ENCODE assay signal across 29 cellular contexts in genomic region chr18:71233177-71233576, GRCh38.
DNase-seq lines count a peak whose midpoint lies in the region; ATAC-seq, FAIRE-seq and TF ChIP-seq lines count a peak whose summit lies in the region.
"Had no signal": no experiment of that assay in that cellular context is flagged by ENCODE, and none has a peak within 500 bp of the region (broad histone marks: within the 10 kb centered on the region; RNA-seq: fewer than 3 reads in every experiment).

No MANE protein-coding gene starts in this region.

- H3K4me1 ChIP-seq in HepG2 (ENCODE audit: insufficient read depth, low read length) (no peaks in the 10 kb centered on the region), right lobe of liver (no peaks in the 10 kb centered on the region)
- H3K4me1 ChIP-seq: A549, BE2C, BLaER1, Caco-2 had no signal

- H2AFZ ChIP-seq in HepG2 (ENCODE audit: low read length) = no peak overlapping the region

- no peak for TF ChIP-seq POLR2A in HepG2 (IDR thresholded peaks at IDR 0.05; ENCODE audit: insufficient read depth in 1 of 2, low read depth in 2 of 2, low read length in 2 of 2)
- no peak for TF ChIP-seq POLR2A in right lobe of liver (IDR thresholded peaks at IDR 0.05)

- H3K9me3 ChIP-seq in HepG2 (ENCODE audit: low read length) (no peaks in the 10 kb centered on the region), right lobe of liver (no peaks in the 10 kb centered on the region)
- H3K9me3 ChIP-seq: A549; BE2C; BLaER1; BLaER1 treated with 17β-estradiol and CSF1 and Interleukin-3, amounts not matched to agents 10 nM and 100 nM; Caco-2 had no signal

- in situ Hi-C loops in HepG2 (cut with HindIII; ENCODE audit: extremely low pct_ligation_motif_present, low pct_unique_long_range_greater_than_20kb) = no loop called here

- no peak overlapping the region for H3K9ac ChIP-seq in HepG2 (ENCODE audit: insufficient read depth, low read depth, low read length)
- H3K9ac ChIP-seq: BLaER1; BLaER1 treated with 17β-estradiol and CSF1 and Interleukin-3, amounts not matched to agents 10 nM and 100 nM had no signal

- no peaks in the 10 kb centered on the region for H3K36me3 ChIP-seq in HepG2 (replicated peaks in 1 of 2; ENCODE audit: control insufficient read depth in 1 of 2, insufficient read depth in 2 of 2, low read length in 2 of 2)
- no peaks in the 10 kb centered on the region for H3K36me3 ChIP-seq in right lobe of liver
- H3K36me3 ChIP-seq: BE2C; BLaER1; BLaER1 treated with 17β-estradiol and CSF1 and Interleukin-3, amounts not matched to agents 10 nM and 100 nM had no signal

- TF ChIP-seq RAD21 in HepG2 (CRISPR knock-in tag; IDR thresholded peaks at IDR 0.05) = no peak

- no peaks in the 10 kb centered on the region for H4K20me1 ChIP-seq in HepG2 (ENCODE audit: insufficient read depth, low read length)
- H4K20me1 ChIP-seq: BLaER1; BLaER1 treated with 17β-estradiol and CSF1 and Interleukin-3, amounts not matched to agents 10 nM and 100 nM had no signal

- WGBS in HepG2 (ENCODE audit: low lambda C conversion rate) = under 1% methylated on average over 4 of the region's 4 CpGs
- whole genome bisulfite sequencing in right lobe of liver (ENCODE audit: insufficient coverage, low coverage, low lambda C conversion rate, missing lambda C conversion rate) = 53% methylated on average over 4 of the region's 4 CpGs

- H3K27me3 ChIP-seq in HepG2 (ENCODE audit: control insufficient read depth in 1 of 2, insufficient read depth in 2 of 2, low read length in 2 of 2) = no peaks in the 10 kb centered on the region
- no peaks in the 10 kb centered on the region for H3K27me3 ChIP-seq in right lobe of liver
- H3K27me3 ChIP-seq: BE2C; BLaER1; BLaER1 treated with 17β-estradiol and CSF1 and Interleukin-3, amounts not matched to agents 10 nM and 100 nM had no signal

- POLR2A ChIA-PET in HepG2 (lab: Yijun Ruan, JAX) = no interaction called here

- TF ChIP-seq CTCF in HepG2 (CRISPR knock-in tag; IDR thresholded peaks at IDR 0.05) (no peak), right lobe of liver (IDR thresholded peaks at IDR 0.05) (no peak), D721Med (IDR thresholded peaks at IDR 0.05; ENCODE audit: insufficient read depth, missing control alignments) (no peak)

- FAIRE-seq in HepG2 (lab: Jason Lieb, UNC) (no peak), D721Med (lab: Jason Lieb, UNC) (peak; percentile 69)
- FAIRE-seq: A549 had no signal

- DNase-seq in HepG2 (ENCODE audit: low spot score) (no peak), right lobe of liver (no peak), D721Med (ENCODE audit: insufficient read length, low spot score) (no peak)
- DNase-seq: 8988T; ACHN; AML-193; BE2C; C1 segment of cervical spinal cord; Caco-2; Calu3; CD4-positive, alpha-beta memory T cell; CD4-positive, alpha-beta T cell; CD4-positive, CD25-positive, alpha-beta regulatory T cell; CD8-positive, alpha-beta memory T cell; CD8-positive, alpha-beta T cell; COR-L47; DMS 273 treated with DMSO at 0.1 percent for 48 hours; DMS153; DMS53; DMS79; DMS79 treated with DMSO at 0.1 percent for 48 hours; DND-41; EL had no signal

- CTCF ChIA-PET in HepG2 (lab: Yijun Ruan, JAX; ENCODE audit: low intra/inter-chr PET ratio, low total read pairs) = no interaction called here

- no peak for ATAC-seq in HepG2
- no peak for ATAC-seq in right lobe of liver
- ATAC-seq in GM21737 (IDR thresholded peaks at IDR 0.05; ENCODE audit: unreplicated experiment) = no peak
- ATAC-seq: A549; CD8-positive, alpha-beta T cell had no signal

- no peak overlapping the region for H3K4me2 ChIP-seq in HepG2 (ENCODE audit: low read depth, low read length)
- H3K4me2 ChIP-seq: A549; BLaER1; BLaER1 treated with 17β-estradiol and CSF1 and Interleukin-3, amounts not matched to agents 10 nM and 100 nM had no signal

- no peak overlapping the region for H3K27ac ChIP-seq in HepG2 (ENCODE audit: extremely low read length, insufficient read depth, low read length)
- H3K27ac ChIP-seq in right lobe of liver = no peak overlapping the region
- H3K27ac ChIP-seq: 22Rv1; A549; BLaER1; BLaER1 treated with 17β-estradiol and CSF1 and Interleukin-3, amounts not matched to agents 10 nM and 100 nM; C4-2B had no signal

- BruUV-seq in HepG2 (replicated peaks; lab: Mats Ljungman, UMichigan) = no TSS peak

- H3K4me3 ChIP-seq in HepG2 (replicated peaks in 1 of 3; ENCODE audit: insufficient read depth in 1 of 3, low read depth in 2 of 3, low read length in 3 of 3) (no peak overlapping the region), right lobe of liver (no peak overlapping the region)
- H3K4me3 ChIP-seq: A549; BLaER1; BLaER1 treated with 17β-estradiol and CSF1 and Interleukin-3, amounts not matched to agents 10 nM and 100 nM had no signal

- TF ChIP-seq EP300 in HepG2 (IDR thresholded peaks at IDR 0.05; ENCODE audit: low read depth in 2 of 2, low read length in 2 of 2) (no peak), HepG2 (CRISPR knock-in tag; IDR thresholded peaks at IDR 0.05; ENCODE audit: borderline replicate concordance) (no peak)

- intact Hi-C loops in HepG2 (cut with micrococcal nuclease; ENCODE audit: unreplicated experiment) (no loop called here), right lobe of liver (cut with DNase I) (no loop called here)

- H3K79me2 ChIP-seq in HepG2 (ENCODE audit: insufficient read depth, low read length) = no peaks in the 10 kb centered on the region

TF ChIP-seq in HepG2, 621 proteins besides CTCF, POLR2A, EP300 and RAD21:
- no peak for TF ChIP-seq ZNF282 (IDR thresholded peaks at IDR 0.05; ENCODE audit: partially characterized antibody)
- TF ChIP-seq RFXAP (CRISPR knock-in tag; IDR thresholded peaks at IDR 0.05; ENCODE audit: borderline replicate concordance) = no peak
- no peak for TF ChIP-seq DMTF1 (CRISPR knock-in tag; IDR thresholded peaks at IDR 0.05)
- TF ChIP-seq ZNF30 (CRISPR knock-in tag; IDR thresholded peaks at IDR 0.05) = no peak
- no peak for TF ChIP-seq GFI1 (CRISPR knock-in tag; IDR thresholded peaks at IDR 0.05; ENCODE audit: borderline replicate concordance)
- TF ChIP-seq ZSCAN22 (CRISPR knock-in tag; IDR thresholded peaks at IDR 0.05) = no peak
- no peak for TF ChIP-seq SMARCE1 (IDR thresholded peaks at IDR 0.05; ENCODE audit: borderline replicate concordance)
- TF ChIP-seq MNT (IDR thresholded peaks at IDR 0.05) = peak; percentile 98
